In the genomic region with DNA sequence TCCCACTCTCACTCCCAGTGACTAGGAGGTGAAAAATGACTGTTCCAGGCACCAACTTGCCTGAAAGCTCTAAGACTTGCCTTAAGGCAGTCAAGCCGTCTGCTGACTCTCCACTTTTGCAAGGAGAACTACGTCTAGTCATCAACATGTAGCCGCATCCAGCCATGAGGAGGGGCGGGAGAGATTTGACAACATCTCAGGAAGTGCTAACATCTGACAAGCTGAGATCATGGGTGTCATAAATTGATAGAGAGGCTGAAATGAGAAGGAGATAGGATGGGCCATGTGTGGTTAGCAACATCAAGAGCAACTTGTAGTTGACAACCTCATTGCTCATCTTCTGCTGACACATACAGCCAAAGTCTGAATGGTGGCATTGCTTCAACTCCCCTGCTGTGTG, we compare ENCODE assay signal across 27 cellular contexts. TPM values are rescaled to one million over a fixed set of nuclear protein-coding genes. Genes with fewer than 3 reads are reported as not detected.
DNase-seq lines count a peak whose midpoint lies in the region; ATAC-seq and TF ChIP-seq lines count a peak whose summit lies in the region.
"Had no signal": no experiment of that assay in that cellular context is flagged by ENCODE, and none has a peak within 500 bp of the region (broad histone marks: within the 10 kb centered on the region; RNA-seq: fewer than 3 reads in every experiment).

No MANE protein-coding gene starts in this region.

- no peaks in the 10 kb centered on the region for H3K36me3 ChIP-seq in left lung
- H3K36me3 ChIP-seq: BLaER1, HAP-1, pancreas, transverse colon, WERI-Rb-1 had no signal

- no peaks in the 10 kb centered on the region for H3K27me3 Mint-ChIP-seq in activated T-helper 17 cell treated with anti-CD3 and anti-CD28 coated beads, Interleukin-2, amount 50 U/mL, for 72 hours
- H3K27me3 Mint-ChIP-seq: T-helper 17 cell had no signal

- peaks cover 0 to 4% of the 10 kb centered on the region in 2 donors for H3K9me3 ChIP-seq in left lung
- H3K9me3 ChIP-seq: Caco-2, HAP-1, pancreas, transverse colon had no signal

- H3K27ac ChIP-seq in left lung: no peak overlapping the region
- no peak overlapping the region for H3K27ac ChIP-seq in caudate nucleus (ENCODE audit: low read depth, low read length)
- H3K27ac ChIP-seq: BLaER1, pancreas, SK-N-MC, transverse colon, WERI-Rb-1 had no signal

- no peak for TF ChIP-seq CTCF in left lung (IDR thresholded peaks at IDR 0.05)

- no peaks in the 10 kb centered on the region for H3K27me3 ChIP-seq in left lung
- H3K27me3 ChIP-seq: BLaER1, pancreas, transverse colon had no signal

- H3K27ac Mint-ChIP-seq in activated T-helper 17 cell treated with anti-CD3 and anti-CD28 coated beads, Interleukin-2, amount 50 U/mL, for 72 hours: no peak overlapping the region
- H3K27ac Mint-ChIP-seq: nephron progenitor cell, T-helper 17 cell had no signal

- intact Hi-C loops in left lung (cut with DNase I): no loop called here

- DNase-seq in stimulated activated CD4-positive, alpha-beta T cell treated with anti-CD3 and anti-CD28 coated beads, Interleukin-1b, Interleukin-23, amount 100 ng/mL, for 48 hours: peak; percentile 31
- no peak for DNase-seq in stimulated activated CD4-positive, alpha-beta T cell treated with anti-CD3 and anti-CD28 coated beads, Interleukin-4, amount 100 ng/mL, for 1 hour
- no peak for DNase-seq in left lung
- DNase-seq in HuH-7 (ENCODE audit: low spot score): no peak
- DNase-seq in NCI-H2171 (lab: John Stamatoyannopoulos, UW): no peak
- no peak for DNase-seq in caudate nucleus (lab: John Stamatoyannopoulos, UW)
- DNase-seq: activated CD4-positive, alpha-beta T cell treated with anti-CD3 and anti-CD28 coated beads, Interleukin-2, amount 50 U/mL, for 1 hour; activated effector memory CD4-positive, alpha-beta T cell treated with anti-CD3 and anti-CD28 coated beads, Interleukin-2, amount 50 U/mL, for 16 hours; Caco-2; dermis blood vessel endothelial cell; DND-41; hypothalamus; left ventricle myocardium superior; NCI-H1105; NCI-H2029; NCI-H345; NCI-H748 treated with DMSO at 0.1 percent for 48 hours; nephron progenitor cell; pancreas; retina; T-helper 17 cell; transverse colon; WERI-Rb-1 had no signal

- H3K4me3 Mint-ChIP-seq in activated T-helper 17 cell treated with anti-CD3 and anti-CD28 coated beads, Interleukin-2, amount 50 U/mL, for 72 hours: no peak overlapping the region
- H3K4me3 Mint-ChIP-seq: nephron progenitor cell, T-helper 17 cell had no signal

- no peaks in the 10 kb centered on the region for H3K36me3 Mint-ChIP-seq in activated T-helper 17 cell treated with anti-CD3 and anti-CD28 coated beads, Interleukin-2, amount 50 U/mL, for 72 hours (ENCODE audit: low read depth)

- no peaks in the 10 kb centered on the region for H3K4me1 Mint-ChIP-seq in activated T-helper 17 cell treated with anti-CD3 and anti-CD28 coated beads, Interleukin-2, amount 50 U/mL, for 72 hours
- H3K4me1 Mint-ChIP-seq: nephron progenitor cell, T-helper 17 cell had no signal

- ATAC-seq in activated T-helper 17 cell treated with anti-CD3 and anti-CD28 coated beads, Interleukin-2, amount 50 U/mL, for 72 hours (replicated peaks): peak; percentile 42
- peak; percentile 22 for ATAC-seq in left lung
- ATAC-seq: left ventricle myocardium superior, T-helper 17 cell had no signal

- H3K9me3 Mint-ChIP-seq in activated T-helper 17 cell treated with anti-CD3 and anti-CD28 coated beads, Interleukin-2, amount 50 U/mL, for 72 hours: peaks cover 4% of the 10 kb centered on the region

- no peak overlapping the region for H3K4me3 ChIP-seq in left lung
- H3K4me3 ChIP-seq: BLaER1, HAP-1, pancreas, SK-N-MC, transverse colon had no signal

- peaks cover 0 to 4% of the 10 kb centered on the region in 2 donors for H3K4me1 ChIP-seq in left lung
- H3K4me1 ChIP-seq: BLaER1, Caco-2, HAP-1, pancreas, transverse colon had no signal

RNA-seq across cellular contexts. Expression of a gene that starts 9.0 kb away (rescaled TPM):
- total RNA-seq in activated T-helper 17 cell treated with anti-CD3 and anti-CD28 coated beads, Interleukin-2, amount 50 U/mL, for 72 hours: 10 to 100 TPM; 17.8 to 22.0 TPM
- total RNA-seq in left lung: 100 to 1,000 TPM in 1 of 2 donors, 10 to 100 TPM in 1; 38.4 to 103 TPM

RNA-seq across cellular contexts. Expression of a gene that starts 42.3 kb away (rescaled TPM):
- 10 to 100 TPM; 44.2 to 46.9 TPM for total RNA-seq in activated T-helper 17 cell treated with anti-CD3 and anti-CD28 coated beads, Interleukin-2, amount 50 U/mL, for 72 hours
- total RNA-seq in left lung: 10 to 100 TPM; 42.8 to 61.8 TPM
